9 cellular contexts compared by ENCODE assay signal in genomic region chr3:141998674-141999290, GRCh38.
DNase-seq lines count a peak whose midpoint lies in the region; ATAC-seq, FAIRE-seq and TF ChIP-seq lines count a peak whose summit lies in the region.
"Had no signal": no experiment of that assay in that cellular context is flagged by ENCODE, and none has a peak within 500 bp of the region (broad histone marks: within the 10 kb centered on the region; RNA-seq: fewer than 3 reads in every experiment).

No MANE protein-coding gene starts in this region.

- H4K20me1 ChIP-seq in PC-3 (ENCODE audit: low read length), result no peaks in the 10 kb centered on the region

- H3K4me2 ChIP-seq in PC-3 (ENCODE audit: low read length), result no peak overlapping the region

- no peaks in the 10 kb centered on the region for H3K9me3 Mint-ChIP-seq in activated T-cell treated with anti-CD3 and anti-CD28 coated beads, Interleukin-2, amount 50 U/mL, for 24 hours

- no peaks in the 10 kb centered on the region for H3K36me3 Mint-ChIP-seq in activated T-cell treated with anti-CD3 and anti-CD28 coated beads, Interleukin-2, amount 50 U/mL, for 24 hours (ENCODE audit: low read depth)

- peak; percentile 15 for TF ChIP-seq CTCF in GM12873 (IDR thresholded peaks at IDR 0.05; ENCODE audit: insufficient read depth, low read depth, low read length, missing control alignments)
- peak; percentile 58 for TF ChIP-seq CTCF in PC-3 (conservative IDR thresholded peaks at IDR 0.05; ENCODE audit: low read depth, low read length)
- peak; percentile 32 for TF ChIP-seq CTCF in fibroblast of the aortic adventitia (IDR thresholded peaks at IDR 0.05; ENCODE audit: insufficient read depth, low read length)

- no peaks in the 10 kb centered on the region for H3K4me1 ChIP-seq in PC-3 (ENCODE audit: insufficient read depth, low read length)

- CTCF ChIA-PET in PC-3 (lab: Charles Lee), result no interaction called here

- H3K27me3 ChIP-seq in PC-3 (ENCODE audit: low read length), result no peaks in the 10 kb centered on the region

- H3K4me3 Mint-ChIP-seq in activated T-cell treated with anti-CD3 and anti-CD28 coated beads, Interleukin-2, amount 50 U/mL, for 24 hours, result no peak overlapping the region

- no peak overlapping the region for H2AFZ ChIP-seq in PC-3 (ENCODE audit: low read length)

- no peaks in the 10 kb centered on the region for H3K9me2 ChIP-seq in PC-3 (replicated peaks; ENCODE audit: low read length)

- no peaks in the 10 kb centered on the region for H3K36me3 ChIP-seq in PC-3 (ENCODE audit: low read depth, low read length)
- H3K36me3 ChIP-seq: WERI-Rb-1 had no signal

- no TSS peak for BruUV-seq in PC-3 (replicated peaks; lab: Mats Ljungman, UMichigan)

- no peaks in the 10 kb centered on the region for H3K4me1 Mint-ChIP-seq in activated T-cell treated with anti-CD3 and anti-CD28 coated beads, Interleukin-2, amount 50 U/mL, for 24 hours (ENCODE audit: low read depth)

- H3F3A ChIP-seq in PC-3 (ENCODE audit: low read length, unreplicated experiment), result no peaks in the 10 kb centered on the region

- H3K27ac Mint-ChIP-seq in activated T-cell treated with anti-CD3 and anti-CD28 coated beads, Interleukin-2, amount 50 U/mL, for 24 hours, result no peak overlapping the region

- no peak overlapping the region for H3K27ac ChIP-seq in PC-3 (ENCODE audit: low read length)
- H3K27ac ChIP-seq: WERI-Rb-1 had no signal

- POLR2A ChIA-PET in PC-3 (lab: Charles Lee; ENCODE audit: unreplicated experiment), result no interaction called here

- intact Hi-C loops in PC-3 (cut with micrococcal nuclease), result loop anchor here (1.0 to 10.0 kb wide), 5 partner anchors 36 to 424 kb away; partner anchors contain the start of gene RNF7

- H3K79me2 ChIP-seq in PC-3 (ENCODE audit: low read length), result no peaks in the 10 kb centered on the region

- ATAC-seq in PC-3, result no peak
- ATAC-seq in GM19023 (IDR thresholded peaks at IDR 0.05; ENCODE audit: unreplicated experiment), result no peak
- ATAC-seq in HG02981 (IDR thresholded peaks at IDR 0.05; ENCODE audit: unreplicated experiment), result no peak

- peak; percentile 23 for DNase-seq in PC-3
- peak; percentile 42 for DNase-seq in fibroblast of the aortic adventitia (ENCODE audit: low read depth)
- DNase-seq in activated T-cell treated with anti-CD3 and anti-CD28 coated beads, Interleukin-2, amount 50 U/mL, for 24 hours, result no peak
- DNase-seq in activated CD4-positive, alpha-beta T cell treated with anti-CD3 and anti-CD28 coated beads for 1 hour, result no peak
- DNase-seq: WERI-Rb-1 had no signal

- H3K9me3 ChIP-seq in PC-3 (ENCODE audit: low read length), result no peaks in the 10 kb centered on the region

- FAIRE-seq in A204.1 (lab: Jason Lieb, UNC), result peak; percentile 97

- no peaks in the 10 kb centered on the region for H3K27me3 Mint-ChIP-seq in activated T-cell treated with anti-CD3 and anti-CD28 coated beads, Interleukin-2, amount 50 U/mL, for 24 hours

- H3K9ac ChIP-seq in PC-3 (ENCODE audit: low read length), result no peak overlapping the region

- H3K4me3 ChIP-seq in PC-3 (ENCODE audit: low read length), result no peak overlapping the region
- H3K4me3 ChIP-seq in fibroblast of the aortic adventitia (ENCODE audit: low read depth, low read length), result no peak overlapping the region

Comparison
In these comparisons a context has a peak if more than half of its experiments do, and no peak if none do; other contexts are left out.
1. DNase-seq: peak in PC-3 (single experiment) and fibroblast of the aortic adventitia (single experiment); none in activated T-cell treated with anti-CD3 and anti-CD28 coated beads, Interleukin-2, amount 50 U/mL, for 24 hours (single experiment) and activated CD4-positive, alpha-beta T cell treated with anti-CD3 and anti-CD28 coated beads for 1 hour (single experiment).
2. Peak in every context shown above with its lines, with median percentiles within 50 percentile points of each other: CTCF ChIP-seq.